Comparison of ENCODE assay signal across 1 cellular context in the genomic region with DNA sequence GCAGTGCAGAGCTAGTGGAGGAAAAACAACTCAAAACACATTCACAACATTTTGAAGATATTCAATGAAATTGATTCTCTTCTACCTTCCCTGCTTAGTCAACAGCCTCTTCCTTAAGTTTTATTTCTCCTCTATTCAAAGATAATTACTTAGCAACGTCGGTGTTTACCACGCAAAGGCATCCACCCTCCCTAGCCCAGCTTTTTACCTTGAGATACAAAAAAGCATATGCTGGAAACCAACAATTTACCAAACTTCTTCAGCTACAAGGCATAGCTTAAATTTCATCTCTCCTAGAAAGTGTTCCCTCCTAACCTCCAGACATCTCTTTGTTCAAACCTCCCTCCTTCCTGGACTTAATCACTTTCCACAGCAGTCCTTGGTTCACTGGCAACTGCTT.
TF ChIP-seq lines count a peak whose summit lies in the region.

No MANE protein-coding gene starts in this region.

TF ChIP-seq in H1, 55 proteins besides CTCF, POLR2A, EP300 and RAD21:
- TF ChIP-seq TCF12 (IDR thresholded peaks at IDR 0.05; ENCODE audit: low read depth, low read length) = no peak
- no peak for TF ChIP-seq JUND (IDR thresholded peaks at IDR 0.05; ENCODE audit: low read length)
- TF ChIP-seq SUZ12 (IDR thresholded peaks at IDR 0.05; ENCODE audit: low read length) = no peak
- no peak for TF ChIP-seq MAFK (IDR thresholded peaks at IDR 0.05; ENCODE audit: low read depth, low read length)
- TF ChIP-seq SP2 (IDR thresholded peaks at IDR 0.05; ENCODE audit: low read length) = no peak
- no peak for TF ChIP-seq RNF2 (IDR thresholded peaks at IDR 0.05; ENCODE audit: borderline replicate concordance, low read depth, low read length, missing control alignments, poor library complexity, severe bottlenecking)
- no peak for TF ChIP-seq CEBPB (IDR thresholded peaks at IDR 0.05; ENCODE audit: low read depth, low read length)
- no peak for TF ChIP-seq NRF1 (IDR thresholded peaks at IDR 0.05; ENCODE audit: low read depth, low read length)
- TF ChIP-seq CHD2 (IDR thresholded peaks at IDR 0.05; ENCODE audit: low read length) = no peak
- no peak for TF ChIP-seq CBX5 (IDR thresholded peaks at IDR 0.05; ENCODE audit: low read depth, low read length)
- no peak for TF ChIP-seq SIN3A (conservative IDR thresholded peaks at IDR 0.05 in 1 of 2, IDR thresholded peaks at IDR 0.05 in 1 of 2; ENCODE audit: low read depth in 1 of 2, low read length in 2 of 2)
- no peak for TF ChIP-seq BACH1 (IDR thresholded peaks at IDR 0.05; ENCODE audit: low read length)
- TF ChIP-seq ATF3 (IDR thresholded peaks at IDR 0.05; ENCODE audit: insufficient read depth, low read depth, low read length) = no peak
- TF ChIP-seq SRF (IDR thresholded peaks at IDR 0.05; ENCODE audit: low read depth, low read length) = no peak
